16 cellular contexts compared by ENCODE assay signal in genomic region chr3:13013595-13013993, GRCh38. TPM values are rescaled to one million over a fixed set of nuclear protein-coding genes. Genes with fewer than 3 reads are reported as not detected.
A peak's percentile ranks its signal among the peaks of the same experiment; 100 is the strongest.
DNase-seq lines count a peak whose midpoint lies in the region; ATAC-seq and TF ChIP-seq lines count a peak whose summit lies in the region.
"Had no signal": no experiment of that assay in that cellular context is flagged by ENCODE, and none has a peak within 500 bp of the region (broad histone marks: within the 10 kb centered on the region; RNA-seq: fewer than 3 reads in every experiment).

No MANE protein-coding gene starts in this region.

- peak; percentile 18 for DNase-seq in activated T-cell treated with anti-CD3 and anti-CD28 coated beads, Interleukin-2, amount 50 U/mL, for 1 hour
- DNase-seq in activated T-cell treated with anti-CD3 and anti-CD28 coated beads for 4 hours: no peak
- DNase-seq in activated CD4-positive, alpha-beta memory T cell treated with anti-CD3 and anti-CD28 coated beads for 36 hours: no peak
- no peak for DNase-seq in glutamatergic neuron
- DNase-seq in heart left ventricle: no peak
- no peak for DNase-seq in HT-29 (ENCODE audit: low spot score)
- DNase-seq: DMS153; effector CD4-positive, alpha-beta T cell; gastrocnemius medialis; GOT3 had no signal

- POLR2A ChIA-PET in activated CD4-positive, alpha-beta memory T cell treated with anti-CD3 and anti-CD28 coated beads for 36 hours (lab: Charles Lee): interaction anchor here (0.8 kb wide), 1 partner anchor 53 kb away, joined by 3 read pairs; no protein-coding TSS in a partner anchor

- ATAC-seq in HG03342 (IDR thresholded peaks at IDR 0.05; ENCODE audit: unreplicated experiment): no peak
- ATAC-seq in heart left ventricle: no peak
- ATAC-seq: A549, gastrocnemius medialis, Panc1 had no signal

- H3K27me3 Mint-ChIP-seq in activated CD4-positive, alpha-beta memory T cell treated with anti-CD3 and anti-CD28 coated beads for 36 hours: no peaks in the 10 kb centered on the region
- H3K27me3 Mint-ChIP-seq in glutamatergic neuron (ENCODE audit: unreplicated experiment): peaks cover 18% of the 10 kb centered on the region

- H3K27me3 ChIP-seq in subcutaneous abdominal adipose tissue (ENCODE audit: control insufficient read depth in 5 of 5, insufficient read depth in 4 of 5, low read length in 5 of 5): no peaks in the 10 kb centered on the region
- H3K27me3 ChIP-seq in heart left ventricle: no peaks in the 10 kb centered on the region
- H3K27me3 ChIP-seq: gastrocnemius medialis, vagina had no signal

- 95 to 100% (median 97%) methylated on average over 2 of the region's 2 CpGs for WGBS in heart left ventricle, 4 donors

- CTCF ChIA-PET in activated CD4-positive, alpha-beta memory T cell treated with anti-CD3 and anti-CD28 coated beads for 36 hours (lab: Charles Lee): interaction anchor here (1.1 to 7.3 kb wide), 2 partner anchors 19 to 307 kb away, joined by 3 to 71 read pairs; no protein-coding TSS in a partner anchor

- no peaks in the 10 kb centered on the region for H3K36me3 ChIP-seq in subcutaneous abdominal adipose tissue (ENCODE audit: control insufficient read depth in 5 of 5, insufficient read depth in 5 of 5, low read length in 5 of 5)
- no peaks in the 10 kb centered on the region for H3K36me3 ChIP-seq in heart left ventricle
- H3K36me3 ChIP-seq: gastrocnemius medialis, vagina had no signal

- peaks cover 15% of the 10 kb centered on the region for H3K36me3 Mint-ChIP-seq in activated CD4-positive, alpha-beta memory T cell treated with anti-CD3 and anti-CD28 coated beads for 36 hours
- H3K36me3 Mint-ChIP-seq in glutamatergic neuron (ENCODE audit: unreplicated experiment): no peaks in the 10 kb centered on the region

- no peak overlapping the region for H3K9ac ChIP-seq in subcutaneous abdominal adipose tissue (ENCODE audit: low read length in 5 of 5)

- no peaks in the 10 kb centered on the region for H3K9me3 Mint-ChIP-seq in activated CD4-positive, alpha-beta memory T cell treated with anti-CD3 and anti-CD28 coated beads for 36 hours
- H3K9me3 Mint-ChIP-seq in glutamatergic neuron (ENCODE audit: unreplicated experiment): peaks cover 26% of the 10 kb centered on the region

- H3K27ac Mint-ChIP-seq in activated CD4-positive, alpha-beta memory T cell treated with anti-CD3 and anti-CD28 coated beads for 36 hours: peak overlapping the region; percentile 93
- H3K27ac Mint-ChIP-seq in glutamatergic neuron (ENCODE audit: unreplicated experiment): peak overlapping the region; percentile 31

- H3K4me3 ChIP-seq in subcutaneous abdominal adipose tissue (ENCODE audit: low read depth in 1 of 5, low read length in 5 of 5): peak overlapping the region in 1 of 5 donors; percentile 58
- peak overlapping the region in 1 of 12 donors; percentile 66 for H3K4me3 ChIP-seq in heart left ventricle
- H3K4me3 ChIP-seq: A549, gastrocnemius medialis, vagina had no signal

- intact Hi-C loops in activated CD4-positive, alpha-beta memory T cell treated with anti-CD3 and anti-CD28 coated beads for 36 hours (cut with micrococcal nuclease): loop anchor here (10.0 kb wide), 2 partner anchors 349 to 1421 kb away; partner anchors contain the start of gene RAF1
- intact Hi-C loops in heart left ventricle (cut with DNase I): no loop called here

- peaks cover 68% of the 10 kb centered on the region for H3K4me1 Mint-ChIP-seq in activated CD4-positive, alpha-beta memory T cell treated with anti-CD3 and anti-CD28 coated beads for 36 hours (ENCODE audit: low read depth)
- peaks cover 70% of the 10 kb centered on the region for H3K4me1 Mint-ChIP-seq in glutamatergic neuron (ENCODE audit: low read depth, unreplicated experiment)

- peak overlapping the region; percentile 74 for H3K4me3 Mint-ChIP-seq in activated CD4-positive, alpha-beta memory T cell treated with anti-CD3 and anti-CD28 coated beads for 36 hours
- H3K4me3 Mint-ChIP-seq in glutamatergic neuron (ENCODE audit: unreplicated experiment): no peak overlapping the region

- H3K9me3 ChIP-seq in subcutaneous abdominal adipose tissue (ENCODE audit: control insufficient read depth in 5 of 5, low read length in 5 of 5): no peaks in the 10 kb centered on the region
- no peaks in the 10 kb centered on the region for H3K9me3 ChIP-seq in heart left ventricle
- H3K9me3 ChIP-seq: A549, gastrocnemius medialis, vagina had no signal

- TF ChIP-seq CTCF in glutamatergic neuron (IDR thresholded peaks at IDR 0.05; ENCODE audit: partially characterized antibody, unreplicated experiment): no peak
- no peak for TF ChIP-seq CTCF in heart left ventricle (IDR thresholded peaks at IDR 0.05)

- no peak for TF ChIP-seq POLR2A in heart left ventricle (IDR thresholded peaks at IDR 0.05)

- H3K27ac ChIP-seq in subcutaneous abdominal adipose tissue (ENCODE audit: low read depth, low read length): peak overlapping the region; percentile 3
- H3K27ac ChIP-seq in heart left ventricle: peak overlapping the region in 4 of 12 donors; percentile 74 to 99 (median 80)
- H3K27ac ChIP-seq: A549, HL-60, vagina had no signal

- H3K4me1 ChIP-seq in subcutaneous abdominal adipose tissue (ENCODE audit: control insufficient read depth in 5 of 5, insufficient read depth in 5 of 5, low read length in 5 of 5) (peaks cover 14 to 95% (median 68%) of the 10 kb centered on the region in 5 donors), heart left ventricle (peaks cover 0 to 89% (median 33%) of the 10 kb centered on the region in 12 donors)
- H3K4me1 ChIP-seq: A549 had no signal

RNA-seq across cellular contexts. Expression of gene IQSEC1, which starts 59.6 kb away (rescaled TPM):
- total RNA-seq in activated CD4-positive, alpha-beta memory T cell treated with anti-CD3 and anti-CD28 coated beads for 36 hours: 10 to 100 TPM; 42.5 to 43.8 TPM
- total RNA-seq in glutamatergic neuron (ENCODE audit: unreplicated experiment) (211 TPM), heart left ventricle (10 to 100 TPM; 44.2 to 79.1 (median 64.5) TPM)
- 10 to 100 TPM; 28.8 to 31.7 TPM for polyA plus RNA-seq in heart left ventricle
- 3.6 and 4.8 TPM in 2 replicates for total RNA-seq in HT-29 (2014; rRNA removed; shearing (Covaris generic))
